8 cellular contexts compared by ENCODE assay signal in genomic region chr1:198638894-198639319, GRCh38. TPM values are rescaled to one million over a fixed set of nuclear protein-coding genes. Genes with fewer than 3 reads are reported as not detected.
DNase-seq lines count a peak whose midpoint lies in the region; ATAC-seq and TF ChIP-seq lines count a peak whose summit lies in the region.

Gene PTPRC (plus strand): TSS chr1:198639040. CDS start chr1:198639269, 229 bp downstream.

- peaks cover 62% of the 10 kb centered on the region for H3K4me1 Mint-ChIP-seq in activated naive CD8-positive, alpha-beta T cell treated with anti-CD3 and anti-CD28 coated beads, Interleukin-2, amount 50 U/mL, for 24 hours

- TF ChIP-seq POLR2A in ovary (IDR thresholded peaks at IDR 0.05): no peak

- peaks cover 42% of the 10 kb centered on the region for H3K36me3 Mint-ChIP-seq in activated naive CD8-positive, alpha-beta T cell treated with anti-CD3 and anti-CD28 coated beads, Interleukin-2, amount 50 U/mL, for 24 hours (ENCODE audit: low read depth)

- H3K27ac Mint-ChIP-seq in activated naive CD8-positive, alpha-beta T cell treated with anti-CD3 and anti-CD28 coated beads, Interleukin-2, amount 50 U/mL, for 24 hours: peak within 1 kb of the TSS; percentile 95

- intact Hi-C loops in ovary (cut with DNase I): no loop called here

- peak; percentile 71 for DNase-seq in GM06990 (ENCODE audit: extremely low read depth, insufficient read length)
- peak; percentile 34 for DNase-seq in GM20000 (ENCODE audit: low spot score)
- no peak for DNase-seq in activated naive CD8-positive, alpha-beta T cell treated with anti-CD3 and anti-CD28 coated beads, Interleukin-2, amount 50 U/mL, for 24 hours
- no peak for DNase-seq in ovary
- no peak for DNase-seq in NCI-H2107 (lab: John Stamatoyannopoulos, UW)
- DNase-seq in stimulated activated CD4-positive, alpha-beta T cell treated with anti-CD3 and anti-CD28 coated beads, Interleukin-1b, Interleukin-23, amount 100 ng/mL, for 48 hours: no peak
- DNase-seq in NCI-H2081 treated with DMSO at 0.1 percent for 48 hours (lab: John Stamatoyannopoulos, UW): no peak

- ATAC-seq in HG03521 (IDR thresholded peaks at IDR 0.05; ENCODE audit: unreplicated experiment): peak; percentile 56
- peak; percentile 48 for ATAC-seq in activated naive CD8-positive, alpha-beta T cell treated with anti-CD3 and anti-CD28 coated beads, Interleukin-2, amount 50 U/mL, for 24 hours

- WGBS in ovary, 3 donors: 20 to 48% (median 24%) methylated on average over 5 of the region's 5 CpGs

- H3K4me3 ChIP-seq in GM06990 (replicated peaks; ENCODE audit: low read depth, low read length) (peak within 1 kb of the TSS; percentile 80), ovary (peak within 1 kb of the TSS; percentile 5)

- TF ChIP-seq CTCF in GM06990 (IDR thresholded peaks at IDR 0.05; ENCODE audit: insufficient read depth, low read length, poor library complexity, severe bottlenecking) (no peak), GM20000 (IDR thresholded peaks at IDR 0.05; ENCODE audit: extremely low read depth, missing control alignments) (no peak), ovary (IDR thresholded peaks at IDR 0.05) (no peak)

- H3K36me3 ChIP-seq in GM06990 (ENCODE audit: control insufficient read depth, insufficient read depth, low read length): no peaks in the 10 kb centered on the region
- H3K36me3 ChIP-seq in ovary: no peaks in the 10 kb centered on the region

- peak within 1 kb of the TSS; percentile 87 for H3K4me3 Mint-ChIP-seq in activated naive CD8-positive, alpha-beta T cell treated with anti-CD3 and anti-CD28 coated beads, Interleukin-2, amount 50 U/mL, for 24 hours

- H3K27me3 ChIP-seq in GM06990 (replicated peaks; ENCODE audit: control insufficient read depth, insufficient read depth, low read length) (no peaks in the 10 kb centered on the region), ovary (no peaks in the 10 kb centered on the region)

- no peak for TF ChIP-seq EP300 in ovary (IDR thresholded peaks at IDR 0.05)

- H3K9me3 Mint-ChIP-seq in activated naive CD8-positive, alpha-beta T cell treated with anti-CD3 and anti-CD28 coated beads, Interleukin-2, amount 50 U/mL, for 24 hours: peaks cover 5% of the 10 kb centered on the region

- no peak within 1 kb of the TSS for H3K27ac ChIP-seq in ovary

- no peaks in the 10 kb centered on the region for H3K27me3 Mint-ChIP-seq in activated naive CD8-positive, alpha-beta T cell treated with anti-CD3 and anti-CD28 coated beads, Interleukin-2, amount 50 U/mL, for 24 hours

- H3K9me3 ChIP-seq in ovary: no peaks in the 10 kb centered on the region

- H3K4me1 ChIP-seq in ovary (ENCODE audit: insufficient read depth): no peaks in the 10 kb centered on the region

RNA-seq across cellular contexts. Expression of gene PTPRC, which starts in this region (rescaled TPM):
- total RNA-seq in ovary: 10 to 100 TPM in 1 of 7 donors, 1 to 10 TPM in 6; 4.5 to 17.5 (median 6.9) TPM
- polyA plus RNA-seq in ovary: 10 to 100 TPM in 1 of 2 donors, 1 to 10 TPM in 1; 1.9 to 16.4 TPM

Comparison
In these comparisons a context has a peak if more than half of its experiments do, and no peak if none do; other contexts are left out.
1. DNase-seq: peak in GM06990 (single experiment) and GM20000 (single experiment); none in activated naive CD8-positive, alpha-beta T cell treated with anti-CD3 and anti-CD28 coated beads, Interleukin-2, amount 50 U/mL, for 24 hours (single experiment), ovary (0 of 5), NCI-H2107 (single experiment), stimulated activated CD4-positive, alpha-beta T cell treated with anti-CD3 and anti-CD28 coated beads, Interleukin-1b, Interleukin-23, amount 100 ng/mL, for 48 hours (single experiment) and NCI-H2081 treated with DMSO at 0.1 percent for 48 hours (single experiment).